ENCODE assay signal across 8 cellular contexts in genomic region chr9:127225747-127226646, GRCh38. TPM values are rescaled to one million over a fixed set of nuclear protein-coding genes. Genes with fewer than 3 reads are reported as not detected.
A peak's percentile ranks its signal among the peaks of the same experiment; 100 is the strongest.
DNase-seq lines count a peak whose midpoint lies in the region; ATAC-seq and TF ChIP-seq lines count a peak whose summit lies in the region.

No MANE protein-coding gene starts in this region.

- peaks cover 3% of the 10 kb centered on the region for H3K4me1 ChIP-seq in colonic mucosa

- H3K4me3 Mint-ChIP-seq in naive thymus-derived CD8-positive, alpha-beta T cell = peak overlapping the region; percentile 78 to 91 (median 86)

- H3K4me1 Mint-ChIP-seq in naive thymus-derived CD8-positive, alpha-beta T cell = peaks cover 22 to 48% (median 39%) of the 10 kb centered on the region in 4 donors

- peak overlapping the region in 7 of 10 donors; percentile 32 to 94 (median 75) for H3K27ac Mint-ChIP-seq in naive thymus-derived CD8-positive, alpha-beta T cell

- H3K36me3 ChIP-seq in colonic mucosa = no peaks in the 10 kb centered on the region

- POLR2A ChIA-PET in naive thymus-derived CD8-positive, alpha-beta T cell (lab: Charles Lee) = interaction anchor here (0.5 to 3.7 kb wide), 4 partner anchors 18 to 225 kb away, joined by 3 to 23 read pairs (median 6); partner anchors contain the start of genes LRSAM1 and RPL12

- H3K27me3 Mint-ChIP-seq in naive thymus-derived CD8-positive, alpha-beta T cell = peaks cover 3 to 16% (median 9%) of the 10 kb centered on the region in 5 donors

- DNase-seq in GM12864 (ENCODE audit: low read depth) = no peak
- peak; percentile 25 for DNase-seq in NB4 (ENCODE audit: low read depth)
- no peak for DNase-seq in colonic mucosa
- DNase-seq in naive thymus-derived CD8-positive, alpha-beta T cell = no peak
- no peak for DNase-seq in activated CD4-positive, alpha-beta T cell treated with anti-CD3 and anti-CD28 coated beads, Interleukin-2, amount 50 U/mL, for 48 hours
- no peak for DNase-seq in SIG-M5 (lab: John Stamatoyannopoulos, UW)

- H3K27ac ChIP-seq in colonic mucosa = no peak overlapping the region

- H3K4me3 ChIP-seq in GM12864 (ENCODE audit: low read depth, low read length) (peak overlapping the region; percentile 85), NB4 (ENCODE audit: low read depth, low read length) (no peak overlapping the region), colonic mucosa (peak overlapping the region; percentile 74)

- H3K9me3 Mint-ChIP-seq in naive thymus-derived CD8-positive, alpha-beta T cell = no peaks in the 10 kb centered on the region

- TF ChIP-seq POLR2A in NB4 (IDR thresholded peaks at IDR 0.05; ENCODE audit: extremely low read depth, insufficient read length) = no peak

- H3K9ac ChIP-seq in colonic mucosa (ENCODE audit: low read depth in 2 of 2, low read length in 2 of 2) = peak overlapping the region in 1 of 2 donors; percentile 39

- ATAC-seq in naive thymus-derived CD8-positive, alpha-beta T cell = no peak
- ATAC-seq in HG03520 (IDR thresholded peaks at IDR 0.05; ENCODE audit: unreplicated experiment) (no peak), GM19455 (IDR thresholded peaks at IDR 0.05; ENCODE audit: unreplicated experiment) (no peak)

- intact Hi-C loops in colonic mucosa (cut with DNase I) = no loop called here

- H3K9me3 ChIP-seq in colonic mucosa = no peaks in the 10 kb centered on the region

- no peaks in the 10 kb centered on the region for H3K36me3 Mint-ChIP-seq in naive thymus-derived CD8-positive, alpha-beta T cell

- TF ChIP-seq CTCF in GM12864 (IDR thresholded peaks at IDR 0.05; ENCODE audit: low read depth, low read length, missing control alignments) = no peak
- TF ChIP-seq CTCF in NB4 (IDR thresholded peaks at IDR 0.05; ENCODE audit: low read depth, low read length) = no peak
- TF ChIP-seq CTCF in colonic mucosa (IDR thresholded peaks at IDR 0.05) = no peak

- H3K27me3 ChIP-seq in colonic mucosa = no peaks in the 10 kb centered on the region

RNA-seq across cellular contexts. Expression of gene GARNL3, which starts 38.6 kb away (rescaled TPM):
- 1 to 10 TPM; 4.1 to 5.1 TPM for total RNA-seq in colonic mucosa
- 1 to 10 TPM; 1.9 to 2.0 TPM for total RNA-seq in naive thymus-derived CD8-positive, alpha-beta T cell
- polyA plus RNA-seq in naive thymus-derived CD8-positive, alpha-beta T cell = under 1 TPM in 1 of 3 donors, not detected in 2; 0.43 TPM
